6 cellular contexts compared by ENCODE assay signal in genomic region chr19:626580-626979, GRCh38. TPM values are rescaled to one million over a fixed set of nuclear protein-coding genes. Genes with fewer than 3 reads are reported as not detected.
"Had no signal": no experiment of that assay in that cellular context is flagged by ENCODE, and none has a peak within 500 bp of the region (broad histone marks: within the 10 kb centered on the region; RNA-seq: fewer than 3 reads in every experiment).

No MANE protein-coding gene starts in this region.

RNA-seq across cellular contexts. Expression of gene FGF22, which starts 13.1 kb away (rescaled TPM):
- total RNA-seq: activated T-cell treated with anti-CD3 and anti-CD28 coated beads, Interleukin-2, amount 50 U/mL, for 4 hours; chondrocyte; dermis blood vessel endothelial cell; gastrocnemius medialis; T-helper 2 cell treated with Interferon-gamma antibody and Interleukin-4, amounts not matched to agents 100 ng/mL and 5 ng/mL, for 36 hours had no signal
- polyA plus RNA-seq: fibroblast of lung had no signal
